ENCODE assay signal across 25 cellular contexts in the genomic region with DNA sequence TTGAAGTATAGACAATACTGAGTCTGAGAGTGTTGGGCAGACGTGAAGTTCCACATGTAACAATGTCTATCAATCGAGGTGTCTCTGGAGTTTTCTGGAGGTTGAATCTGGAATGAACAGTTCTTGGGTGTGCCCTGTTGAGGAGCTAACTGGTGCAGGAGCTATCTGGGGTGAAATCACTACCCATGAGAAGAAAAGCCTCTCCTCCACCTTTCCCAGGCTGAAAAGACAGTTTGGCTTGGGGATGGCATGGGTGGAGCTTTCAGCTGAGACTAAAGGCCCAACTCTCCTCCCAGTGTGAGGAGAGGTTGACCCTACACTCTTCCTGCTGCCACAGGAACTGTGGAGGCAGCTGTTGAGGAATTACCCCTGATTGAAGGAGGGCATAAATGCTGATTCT. TPM values are rescaled to one million over a fixed set of nuclear protein-coding genes. Genes with fewer than 3 reads are reported as not detected.
A peak's percentile ranks its signal among the peaks of the same experiment; 100 is the strongest.
DNase-seq lines count a peak whose midpoint lies in the region; ATAC-seq and TF ChIP-seq lines count a peak whose summit lies in the region.
"Had no signal": no experiment of that assay in that cellular context is flagged by ENCODE, and none has a peak within 500 bp of the region (broad histone marks: within the 10 kb centered on the region; RNA-seq: fewer than 3 reads in every experiment).

No MANE protein-coding gene starts in this region.

- peaks cover 6% of the 10 kb centered on the region for H3K4me1 ChIP-seq in colonic mucosa
- peaks cover 0 to 8% (median 7%) of the 10 kb centered on the region in 4 donors for H3K4me1 ChIP-seq in stomach
- H3K4me1 ChIP-seq: BE2C, right atrium auricular region, spleen had no signal

- no peaks in the 10 kb centered on the region for H3K36me3 ChIP-seq in colonic mucosa
- H3K36me3 ChIP-seq in stomach = no peaks in the 10 kb centered on the region
- no peaks in the 10 kb centered on the region for H3K36me3 ChIP-seq in MG63
- H3K36me3 ChIP-seq: BE2C, pancreas, right atrium auricular region, spleen, thoracic aorta had no signal

- no peak for TF ChIP-seq EP300 in stomach (IDR thresholded peaks at IDR 0.05)

- H3K9ac ChIP-seq in colonic mucosa (ENCODE audit: low read depth in 2 of 2, low read length in 2 of 2) = no peak overlapping the region

- H3K9me3 ChIP-seq in colonic mucosa (no peaks in the 10 kb centered on the region), stomach (no peaks in the 10 kb centered on the region), MG63 (no peaks in the 10 kb centered on the region)
- H3K9me3 ChIP-seq: BE2C, pancreas, right atrium auricular region, spleen, thoracic aorta had no signal

- TF ChIP-seq POLR2A in stomach (IDR thresholded peaks at IDR 0.05) = no peak

- H3K27me3 ChIP-seq in colonic mucosa (no peaks in the 10 kb centered on the region), stomach (no peaks in the 10 kb centered on the region), MG63 (no peaks in the 10 kb centered on the region)
- H3K27me3 ChIP-seq: BE2C, pancreas, right atrium auricular region, spleen had no signal

- TF ChIP-seq CTCF in colonic mucosa (IDR thresholded peaks at IDR 0.05) = no peak
- no peak for TF ChIP-seq CTCF in stomach (IDR thresholded peaks at IDR 0.05)

- peak; percentile 54 for ATAC-seq in left lobe of liver
- ATAC-seq in activated CD4-positive, CD25-positive, alpha-beta regulatory T cell treated with anti-CD3 and anti-CD28 coated beads, Interleukin-2, amount 50 U/mL, for 24 hours = no peak
- ATAC-seq: activated T-helper 17 cell treated with anti-CD3 and anti-CD28 coated beads, Interleukin-2, amount 50 U/mL, for 72 hours; left ventricle myocardium superior; stimulated activated memory B cell treated with anti-CD40 and anti-IgM and Interleukin-4, amounts not matched to agents 10 μg/mL and 1 μg/mL and 100 μg/mL, for 72 hours; T-cell had no signal

- 66 to 91% (median 80%) methylated on average over 2 of the region's 2 CpGs for WGBS in stomach, 5 donors

- DNase-seq in HT-29 (ENCODE audit: low spot score) = peak; percentile 13
- peak; percentile 82 for DNase-seq in colonic mucosa
- no peak for DNase-seq in left lobe of liver (ENCODE audit: low spot score)
- DNase-seq in stomach = no peak
- no peak for DNase-seq in posterior vena cava (ENCODE audit: low spot score)
- no peak for DNase-seq in activated CD4-positive, CD25-positive, alpha-beta regulatory T cell treated with anti-CD3 and anti-CD28 coated beads, Interleukin-2, amount 50 U/mL, for 72 hours
- DNase-seq in MG63 = no peak
- DNase-seq: activated CD4-positive, alpha-beta memory T cell treated with anti-CD3 and anti-CD28 coated beads for 36 hours; activated CD4-positive, CD25-positive, alpha-beta regulatory T cell; activated CD8-positive, alpha-beta memory T cell treated with anti-CD3 and anti-CD28 coated beads, Interleukin-2, amount 50 U/mL, for 4 hours; activated naive CD4-positive, alpha-beta T cell treated with anti-CD3 and anti-CD28 coated beads, Interleukin-2, amount 50 U/mL, for 16 hours; BE2C; left ventricle myocardium superior; NCI-H1105; NCI-H2029; spleen; stimulated activated CD4-positive, alpha-beta T cell treated with anti-CD3 and anti-CD28 coated beads, Interleukin-4, amount 100 ng/mL, for 24 hours had no signal

- H3K27ac ChIP-seq in colonic mucosa = peak overlapping the region; percentile 73
- H3K27ac ChIP-seq in stomach = peak overlapping the region; percentile 24 to 78 (median 64)
- H3K27ac ChIP-seq: coronary artery, right atrium auricular region, spleen, thoracic aorta had no signal

- intact Hi-C loops in colonic mucosa (cut with DNase I) (no loop called here), stomach (cut with DNase I; ENCODE audit: low total_unique reads) (no loop called here), posterior vena cava (cut with DNase I) (no loop called here)

- no peak overlapping the region for H3K4me3 ChIP-seq in colonic mucosa
- H3K4me3 ChIP-seq in stomach = no peak overlapping the region
- H3K4me3 ChIP-seq in MG63 = no peak overlapping the region
- H3K4me3 ChIP-seq: coronary artery, pancreas, right atrium auricular region, spleen, thoracic aorta had no signal

RNA-seq across cellular contexts. Expression of a gene that starts 14.3 kb away (rescaled TPM):
- 21.5 and 40.4 TPM in 2 replicates for total RNA-seq in HT-29 (2014; rRNA removed; shearing (Covaris generic))
- 100 to 1,000 TPM; 106 to 110 TPM for total RNA-seq in colonic mucosa
- 58.8 TPM for total RNA-seq in left lobe of liver
- total RNA-seq in stomach = 100 to 1,000 TPM in 4 of 5 donors, 10 to 100 TPM in 1; 57.9 to 658 (median 119) TPM
- polyA plus RNA-seq in stomach = 10 to 100 TPM; 19.3 to 29.6 (median 28.8) TPM
- 100 to 1,000 TPM in 1 of 2 donors, 10 to 100 TPM in 1; 96.7 to 144 TPM for total RNA-seq in posterior vena cava
- 7.1 and 20.8 TPM in 2 replicates for total RNA-seq in MG63 (2014; rRNA removed; shearing (Covaris generic); ENCODE audit: low replicate concordance)

RNA-seq across cellular contexts. Expression of a gene that starts 54.4 kb away (rescaled TPM):
- 24.4 and 32.3 TPM in 2 replicates for total RNA-seq in HT-29 (2014; rRNA removed; shearing (Covaris generic))
- 100 to 1,000 TPM in 1 of 2 donors, 10 to 100 TPM in 1; 87.0 to 120 TPM for total RNA-seq in colonic mucosa
- total RNA-seq in left lobe of liver = 34.7 TPM
- 100 to 1,000 TPM in 2 of 5 donors, 10 to 100 TPM in 3; 32.1 to 131 (median 50.1) TPM for total RNA-seq in stomach
- 10 to 100 TPM; 25.9 to 33.5 (median 30.6) TPM for polyA plus RNA-seq in stomach
- 10 to 100 TPM; 48.0 to 57.2 TPM for total RNA-seq in posterior vena cava
- total RNA-seq in MG63 (2014; rRNA removed; shearing (Covaris generic); ENCODE audit: low replicate concordance) = 35.4 and 41.6 TPM in 2 replicates

Comparison
In these comparisons a context has a peak if more than half of its experiments do, and no peak if none do; other contexts are left out.
1. DNase-seq: peak in HT-29 (single experiment) and colonic mucosa (single experiment); none in left lobe of liver (single experiment), stomach (single experiment), posterior vena cava (single experiment), activated CD4-positive, CD25-positive, alpha-beta regulatory T cell treated with anti-CD3 and anti-CD28 coated beads, Interleukin-2, amount 50 U/mL, for 72 hours (single experiment) and MG63 (single experiment).